8 cellular contexts compared by ENCODE assay signal in the genomic region with DNA sequence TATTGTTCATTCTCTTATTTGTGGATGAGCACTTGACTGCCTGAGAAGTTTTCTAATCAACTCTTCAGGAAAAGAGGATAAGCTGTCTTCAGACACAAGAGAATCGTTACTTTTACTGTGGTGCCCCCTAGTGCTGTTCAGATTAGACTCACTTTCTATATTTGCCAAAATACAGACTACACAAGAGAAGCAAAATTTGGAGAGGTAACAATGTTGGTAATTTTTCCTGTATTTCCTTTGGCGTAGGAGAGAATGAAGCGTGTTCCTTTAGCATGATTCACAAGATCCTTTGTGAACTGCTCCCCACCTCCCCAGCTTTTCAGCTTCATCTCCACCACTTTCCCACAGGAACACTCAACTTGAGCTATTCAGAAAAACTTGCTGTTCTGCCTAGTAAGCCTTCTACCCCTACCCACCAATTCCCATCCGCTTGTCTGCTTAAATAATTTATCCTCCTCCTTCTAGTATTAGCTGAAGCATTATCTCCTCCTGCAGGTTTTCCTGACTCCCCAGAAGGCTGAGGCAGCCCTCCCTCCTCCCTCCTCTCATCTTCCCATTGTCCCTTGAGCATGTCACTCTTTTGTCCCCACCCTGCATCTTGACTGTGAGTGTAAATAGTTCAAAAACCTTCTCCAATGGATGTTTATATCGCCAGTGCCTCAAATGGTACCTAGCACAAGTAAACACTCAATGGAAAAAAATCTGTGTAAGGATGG. TPM values are rescaled to one million over a fixed set of nuclear protein-coding genes. Genes with fewer than 3 reads are reported as not detected.
A peak's percentile ranks its signal among the peaks of the same experiment; 100 is the strongest.
DNase-seq lines count a peak whose midpoint lies in the region; ATAC-seq and TF ChIP-seq lines count a peak whose summit lies in the region.

No MANE protein-coding gene starts in this region.

- no peak for ATAC-seq in GM21423 (IDR thresholded peaks at IDR 0.05; ENCODE audit: unreplicated experiment)

- DNase-seq in NCI-H446 (lab: John Stamatoyannopoulos, UW) (peak; percentile 12 to 45), NCI-H446 treated with DMSO at 0.1 percent for 48 hours (lab: John Stamatoyannopoulos, UW) (no peak), left ventricle myocardium inferior (no peak), skeletal muscle cell (ENCODE audit: low read depth) (peak; percentile 92), NCI-H1436 treated with DMSO at 0.1 percent for 48 hours (lab: John Stamatoyannopoulos, UW) (no peak)

- H3F3A ChIP-seq in Loucy (ENCODE audit: low read depth), result peaks cover 20% of the 10 kb centered on the region; the same call in 1 of the 2 replicates

- intact Hi-C loops in left ventricle myocardium inferior (cut with micrococcal nuclease), result loop anchor here (5.0 kb wide), 2 partner anchors 375 to 460 kb away; no protein-coding TSS in a partner anchor

- peaks cover 80% of the 10 kb centered on the region for H3K4me1 ChIP-seq in Loucy (ENCODE audit: insufficient read depth, low read length, poor library complexity, severe bottlenecking)
- H3K4me1 ChIP-seq in left ventricle myocardium inferior, result peaks cover 27% of the 10 kb centered on the region

- H3K27me3 ChIP-seq in Loucy (ENCODE audit: insufficient read depth, low read length, poor library complexity, severe bottlenecking), result no peaks in the 10 kb centered on the region
- no peaks in the 10 kb centered on the region for H3K27me3 ChIP-seq in left ventricle myocardium inferior (ENCODE audit: low read depth)

- H3K27ac ChIP-seq in left ventricle myocardium inferior (replicated peaks), result no peak overlapping the region

- H3K9me3 ChIP-seq in Loucy (ENCODE audit: insufficient read depth, low read depth, low read length) (no peaks in the 10 kb centered on the region), left ventricle myocardium inferior (replicated peaks) (no peaks in the 10 kb centered on the region)

- H3K9ac ChIP-seq in Loucy (ENCODE audit: low read depth, low read length, poor library complexity, severe bottlenecking), result peak overlapping the region; percentile 96

- peaks cover 73% of the 10 kb centered on the region for H3K79me2 ChIP-seq in Loucy (ENCODE audit: insufficient read depth, low read length)

- H3K36me3 ChIP-seq in Loucy (ENCODE audit: insufficient read depth, low read length) (no peaks in the 10 kb centered on the region), left ventricle myocardium inferior (no peaks in the 10 kb centered on the region)

- H2AFZ ChIP-seq in Loucy (ENCODE audit: low read length), result no peak overlapping the region

- H3K4me3 ChIP-seq in Loucy (ENCODE audit: low read length, poor library complexity, severe bottlenecking), result peak overlapping the region; percentile 79
- peak overlapping the region; percentile 37 for H3K4me3 ChIP-seq in WI38 (ENCODE audit: low read depth, low read length)
- no peak overlapping the region for H3K4me3 ChIP-seq in left ventricle myocardium inferior
- H3K4me3 ChIP-seq in skeletal muscle cell (ENCODE audit: low read depth, low read length), result no peak overlapping the region

- peaks cover 9% of the 10 kb centered on the region for H4K20me1 ChIP-seq in Loucy (ENCODE audit: insufficient read depth, low read length, poor library complexity, severe bottlenecking)

- peak; percentile 82 for TF ChIP-seq CTCF in Loucy (conservative IDR thresholded peaks at IDR 0.05; ENCODE audit: low read length)
- peak; percentile 32; the same call in 1 of the 2 replicates for TF ChIP-seq CTCF in WI38 (IDR thresholded peaks at IDR 0.05; ENCODE audit: low read depth, low read length)
- peak; percentile 76 for TF ChIP-seq CTCF in left ventricle myocardium inferior (IDR thresholded peaks at IDR 0.05; ENCODE audit: borderline replicate concordance)

- peak overlapping the region; percentile 94 for H3K4me2 ChIP-seq in Loucy (ENCODE audit: low read depth, low read length, poor library complexity, severe bottlenecking)

- no peaks in the 10 kb centered on the region for H3K9me2 ChIP-seq in Loucy (replicated peaks; ENCODE audit: low read depth, low read length)

RNA-seq across cellular contexts. Expression of a gene that starts 4.5 kb away (rescaled TPM):
- total RNA-seq in left ventricle myocardium inferior, result 0.44 TPM

Comparison
In these comparisons a context has a peak if more than half of its experiments do, and no peak if none do; other contexts are left out.
1. DNase-seq: peak in NCI-H446 (2 of 2) and skeletal muscle cell (single experiment); none in NCI-H446 treated with DMSO at 0.1 percent for 48 hours (single experiment), left ventricle myocardium inferior (single experiment) and NCI-H1436 treated with DMSO at 0.1 percent for 48 hours (single experiment).
2. H3K4me3 ChIP-seq: peak in Loucy (single experiment) and WI38 (single experiment); none in left ventricle myocardium inferior (single experiment) and skeletal muscle cell (single experiment).
3. CTCF ChIP-seq: peak in every context shown above with its lines; median percentile 82 in Loucy; 76 in left ventricle myocardium inferior; 32 in WI38.